Comparison of ENCODE assay signal across 10 cellular contexts in genomic region chr2:8582850-8583399, GRCh38.
DNase-seq lines count a peak whose midpoint lies in the region; ATAC-seq, FAIRE-seq and TF ChIP-seq lines count a peak whose summit lies in the region.
"Had no signal": no experiment of that assay in that cellular context is flagged by ENCODE, and none has a peak within 500 bp of the region (broad histone marks: within the 10 kb centered on the region; RNA-seq: fewer than 3 reads in every experiment).

No MANE protein-coding gene starts in this region.

- no peak for FAIRE-seq in kidney (lab: Jason Lieb, UNC)

- no peak for DNase-seq in GM12865 (ENCODE audit: low read depth)
- DNase-seq in T-helper 17 cell: no peak
- DNase-seq in kidney: peak; percentile 70
- DNase-seq in GM19240 (ENCODE audit: insufficient read length, low spot score): no peak
- DNase-seq in A172 (ENCODE audit: low spot score): no peak
- no peak for DNase-seq in NCI-H2171 (lab: John Stamatoyannopoulos, UW)
- no peak for DNase-seq in iPS-NIHi7 (ENCODE audit: extremely low spot score)
- DNase-seq: Caco-2 had no signal

- peaks cover 18% of the 10 kb centered on the region for H3K4me1 Mint-ChIP-seq in T-helper 17 cell

- H3K27me3 Mint-ChIP-seq in T-helper 17 cell: peaks cover 11% of the 10 kb centered on the region

- no peak for TF ChIP-seq CTCF in GM12865 (IDR thresholded peaks at IDR 0.05; ENCODE audit: insufficient read depth, low read depth, low read length, missing control alignments)
- no peak for TF ChIP-seq CTCF in kidney (IDR thresholded peaks at IDR 0.05; ENCODE audit: borderline replicate concordance, extremely low read depth, insufficient read depth)

- H3K36me3 Mint-ChIP-seq in T-helper 17 cell (ENCODE audit: low read depth): no peaks in the 10 kb centered on the region

- intact Hi-C loops in kidney (cut with DNase I): no loop called here

- peak overlapping the region; percentile 50 for H3K4me3 Mint-ChIP-seq in T-helper 17 cell

- peak overlapping the region; percentile 27 for H3K4me3 ChIP-seq in GM12865 (ENCODE audit: low read depth, low read length)
- no peak overlapping the region for H3K4me3 ChIP-seq in kidney (ENCODE audit: low read length in 2 of 2)
- no peak overlapping the region for H3K4me3 ChIP-seq in rectal smooth muscle tissue (ENCODE audit: low read length)

- no peak for ATAC-seq in T-helper 17 cell

- H3K4me1 ChIP-seq in kidney (ENCODE audit: control insufficient read depth in 1 of 2, insufficient read depth in 1 of 2, low read depth in 1 of 2, low read length in 2 of 2) (peaks cover 4 to 7% of the 10 kb centered on the region in 2 donors), rectal smooth muscle tissue (ENCODE audit: control insufficient read depth, insufficient read depth, low read length) (no peaks in the 10 kb centered on the region)

- no peaks in the 10 kb centered on the region for H3K9me3 ChIP-seq in T-helper 17 cell (ENCODE audit: control insufficient read depth, low read length, poor library complexity, severe bottlenecking)
- no peaks in the 10 kb centered on the region for H3K9me3 ChIP-seq in kidney (ENCODE audit: control insufficient read depth in 1 of 2, low read length in 2 of 2)
- H3K9me3 ChIP-seq: Caco-2, ovary had no signal

- no peaks in the 10 kb centered on the region for H3K27me3 ChIP-seq in rectal smooth muscle tissue (ENCODE audit: control insufficient read depth, insufficient read depth, low read length)
- H3K27me3 ChIP-seq: ovary had no signal

- peak overlapping the region in 1 of 2 donors; percentile 55 for H3K9ac ChIP-seq in kidney (ENCODE audit: low read length in 2 of 2)
- H3K9ac ChIP-seq in rectal smooth muscle tissue (ENCODE audit: low read length): no peak overlapping the region

- H3K27ac ChIP-seq in kidney (ENCODE audit: low read depth in 2 of 2, low read length in 2 of 2): peak overlapping the region; percentile 41 to 55
- H3K27ac ChIP-seq in rectal smooth muscle tissue (ENCODE audit: low read depth, low read length): peak overlapping the region; percentile 43

- no peaks in the 10 kb centered on the region for H3K36me3 ChIP-seq in kidney (ENCODE audit: control insufficient read depth in 1 of 2, insufficient read depth in 2 of 2, low read length in 2 of 2)
- no peaks in the 10 kb centered on the region for H3K36me3 ChIP-seq in rectal smooth muscle tissue (ENCODE audit: control insufficient read depth, insufficient read depth, low read length)
- H3K36me3 ChIP-seq: ovary had no signal

- H3K27ac Mint-ChIP-seq in T-helper 17 cell: peak overlapping the region; percentile 9
